1 cellular context compared by ENCODE assay signal in genomic region chr16:3088925-3089716, GRCh38.
TF ChIP-seq lines count a peak whose summit lies in the region.

No MANE protein-coding gene starts in this region.

TF ChIP-seq in GM23338, 12 proteins besides CTCF, POLR2A, EP300 and RAD21:
- TF ChIP-seq ZNF331 (CRISPR knock-in tag; IDR thresholded peaks at IDR 0.05; ENCODE audit: low read depth) (no peak), ZNF114 (CRISPR knock-in tag; IDR thresholded peaks at IDR 0.05) (no peak)
